In the genomic region with DNA sequence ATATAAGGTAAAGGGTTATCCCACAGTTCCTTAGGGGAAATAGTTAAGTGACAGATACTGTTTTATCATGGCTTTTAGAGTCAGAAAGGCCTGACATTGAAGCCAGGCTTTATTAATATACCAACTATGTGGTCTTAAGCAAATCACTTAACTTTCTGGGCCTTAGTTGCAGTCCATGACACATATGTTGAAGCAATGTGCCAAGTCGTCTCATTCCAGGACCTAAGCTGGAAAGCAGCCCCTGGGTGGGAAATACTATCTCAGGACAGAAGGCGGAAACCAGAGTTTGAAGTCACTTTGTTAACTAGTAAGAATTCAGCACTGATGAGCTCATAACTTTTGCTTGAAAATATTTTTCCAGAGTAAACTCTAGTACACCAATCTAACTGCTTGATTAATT, we compare ENCODE assay signal across 27 cellular contexts.
DNase-seq lines count a peak whose midpoint lies in the region; ATAC-seq, FAIRE-seq and TF ChIP-seq lines count a peak whose summit lies in the region.
"Had no signal": no experiment of that assay in that cellular context is flagged by ENCODE, and none has a peak within 500 bp of the region (broad histone marks: within the 10 kb centered on the region; RNA-seq: fewer than 3 reads in every experiment).

No MANE protein-coding gene starts in this region.

- peak in 3 of 4 donors; percentile 41 to 61 (median 61) for ATAC-seq in psoas muscle
- no peak for ATAC-seq in naive thymus-derived CD8-positive, alpha-beta T cell
- ATAC-seq: K562, left lobe of liver had no signal

- H3K36me3 ChIP-seq in astrocyte (ENCODE audit: insufficient read depth, low read length), result no peaks in the 10 kb centered on the region
- H3K36me3 ChIP-seq in psoas muscle (ENCODE audit: insufficient read depth in 1 of 2, low read depth in 1 of 2), result no peaks in the 10 kb centered on the region
- no peaks in the 10 kb centered on the region for H3K36me3 ChIP-seq in Karpas-422 (ENCODE audit: insufficient read depth, low read length)
- H3K36me3 ChIP-seq: SJSA1 had no signal

- POLR2A ChIA-PET in naive thymus-derived CD8-positive, alpha-beta T cell (lab: Charles Lee), result no interaction called here

- H3K4me1 Mint-ChIP-seq in astrocyte (ENCODE audit: low read depth, unreplicated experiment), result peaks cover 2% of the 10 kb centered on the region
- H3K4me1 Mint-ChIP-seq in naive thymus-derived CD8-positive, alpha-beta T cell, result peaks cover 13 to 23% (median 22%) of the 10 kb centered on the region in 4 donors

- H3K27ac Mint-ChIP-seq in astrocyte (ENCODE audit: unreplicated experiment), result no peak overlapping the region
- no peak overlapping the region for H3K27ac Mint-ChIP-seq in naive thymus-derived CD8-positive, alpha-beta T cell

- no peak for FAIRE-seq in astrocyte (lab: Jason Lieb, UNC)
- FAIRE-seq: H1, K562 had no signal

- H3K9me3 Mint-ChIP-seq in astrocyte (ENCODE audit: unreplicated experiment), result peaks cover 2% of the 10 kb centered on the region
- peaks cover 0 to 3% (median 0%) of the 10 kb centered on the region in 9 donors for H3K9me3 Mint-ChIP-seq in naive thymus-derived CD8-positive, alpha-beta T cell
- H3K9me3 Mint-ChIP-seq: central memory CD8-positive, alpha-beta T cell had no signal

- no peaks in the 10 kb centered on the region for H3K9me2 ChIP-seq in Karpas-422 (replicated peaks; ENCODE audit: insufficient read depth, low read length)

- H4K20me1 ChIP-seq in astrocyte (ENCODE audit: insufficient read depth, low read length) (peaks cover 74% of the 10 kb centered on the region), Karpas-422 (ENCODE audit: insufficient read depth, low read depth, low read length) (no peaks in the 10 kb centered on the region)

- no peak overlapping the region for H3K27ac ChIP-seq in astrocyte (ENCODE audit: low read depth, low read length)
- no peak overlapping the region for H3K27ac ChIP-seq in psoas muscle
- H3K27ac ChIP-seq in Karpas-422 (ENCODE audit: low read length), result no peak overlapping the region
- H3K27ac ChIP-seq: C4-2B, SJSA1, testis, vagina had no signal

- H2AFZ ChIP-seq in astrocyte (ENCODE audit: low read depth, low read length), result no peak overlapping the region
- H2AFZ ChIP-seq in Karpas-422 (ENCODE audit: low read length), result no peak overlapping the region

- H3K4me2 ChIP-seq in astrocyte (ENCODE audit: low read length) (no peak overlapping the region), Karpas-422 (ENCODE audit: low read depth, low read length, poor library complexity, severe bottlenecking) (no peak overlapping the region)

- TF ChIP-seq CTCF in astrocyte (IDR thresholded peaks at IDR 0.05; ENCODE audit: insufficient read depth, low read depth, low read length) (no peak), fibroblast of pulmonary artery (IDR thresholded peaks at IDR 0.05; ENCODE audit: low read length, missing control alignments) (no peak), psoas muscle (IDR thresholded peaks at IDR 0.05) (no peak), GM10266 (IDR thresholded peaks at IDR 0.05; ENCODE audit: control insufficient read depth, insufficient read depth, low read depth, missing control alignments) (no peak)

- H3K27me3 Mint-ChIP-seq in astrocyte (ENCODE audit: low read depth, unreplicated experiment), result no peaks in the 10 kb centered on the region
- no peaks in the 10 kb centered on the region for H3K27me3 Mint-ChIP-seq in naive thymus-derived CD8-positive, alpha-beta T cell
- H3K27me3 Mint-ChIP-seq: central memory CD8-positive, alpha-beta T cell had no signal

- H3K4me3 ChIP-seq in astrocyte (ENCODE audit: insufficient read depth, low read depth, low read length), result no peak overlapping the region
- H3K4me3 ChIP-seq in fibroblast of pulmonary artery (replicated peaks; ENCODE audit: low read depth, low read length), result no peak overlapping the region
- H3K4me3 ChIP-seq in psoas muscle, result no peak overlapping the region
- H3K4me3 ChIP-seq in Karpas-422 (ENCODE audit: low read length), result no peak overlapping the region
- H3K4me3 ChIP-seq: K562, SJSA1, testis, vagina had no signal

- H3K4me1 ChIP-seq in astrocyte (ENCODE audit: insufficient read depth, low read length) (no peaks in the 10 kb centered on the region), psoas muscle (peaks cover 8% of the 10 kb centered on the region), Karpas-422 (ENCODE audit: low read length) (peaks cover 17% of the 10 kb centered on the region)
- H3K4me1 ChIP-seq: testis, vagina had no signal

- intact Hi-C loops in psoas muscle (cut with DNase I), result no loop called here

- H3K79me2 ChIP-seq in astrocyte (ENCODE audit: insufficient read depth, low read length) (peaks cover 73% of the 10 kb centered on the region), Karpas-422 (ENCODE audit: low read length) (peaks cover 90% of the 10 kb centered on the region)

- peaks cover 2% of the 10 kb centered on the region for H3K36me3 Mint-ChIP-seq in astrocyte (ENCODE audit: low read depth, unreplicated experiment)
- peaks cover 0 to 30% (median 28%) of the 10 kb centered on the region in 3 donors for H3K36me3 Mint-ChIP-seq in naive thymus-derived CD8-positive, alpha-beta T cell

- no peaks in the 10 kb centered on the region for H3K27me3 ChIP-seq in astrocyte (ENCODE audit: insufficient read depth, low read length)
- no peaks in the 10 kb centered on the region for H3K27me3 ChIP-seq in psoas muscle (ENCODE audit: insufficient read depth in 3 of 3, low read length in 2 of 3)
- H3K27me3 ChIP-seq in Karpas-422 (ENCODE audit: low read length), result no peaks in the 10 kb centered on the region
- H3K27me3 ChIP-seq: SJSA1, testis, vagina had no signal

- H3K9ac ChIP-seq in astrocyte (ENCODE audit: low read length), result no peak overlapping the region
- H3K9ac ChIP-seq in Karpas-422 (ENCODE audit: low read length), result no peak overlapping the region

- DNase-seq in ELR (ENCODE audit: low read depth) (peak; percentile 13), astrocyte (ENCODE audit: low read depth) (peak; percentile 80), fibroblast of pulmonary artery (ENCODE audit: low read depth) (peak; percentile 76), psoas muscle (no peak), Karpas-422 (no peak), NCI-H82 treated with DMSO at 0.1 percent for 48 hours (lab: John Stamatoyannopoulos, UW; ENCODE audit: unreplicated experiment) (no peak), GM10266 (ENCODE audit: extremely low spot score) (no peak)
- DNase-seq in naive thymus-derived CD8-positive, alpha-beta T cell, result no peak
- DNase-seq: activated gamma-delta T cell treated with Interleukin-2 at 50 U/mL for 16 hours; Calu3; foreskin melanocyte; hippocampal formation; immature natural killer cell; mesendoderm; NCI-H146; NCI-H2171; NCI-H524 treated with DMSO at 0.1 percent for 48 hours; stimulated activated CD4-positive, alpha-beta T cell treated with anti-CD3 and anti-CD28 coated beads, Interleukin-4, amount 100 ng/mL, for 24 hours; stimulated activated naive CD4-positive, alpha-beta T cell; testis had no signal

- no peak overlapping the region for H3K4me3 Mint-ChIP-seq in astrocyte (ENCODE audit: unreplicated experiment)
- no peak overlapping the region for H3K4me3 Mint-ChIP-seq in naive thymus-derived CD8-positive, alpha-beta T cell
- H3K4me3 Mint-ChIP-seq: central memory CD8-positive, alpha-beta T cell; immature natural killer cell had no signal

- 59 to 79% (median 67%) methylated on average over 2 of the region's 2 CpGs for WGBS in psoas muscle, 3 donors

- H3K9me3 ChIP-seq in astrocyte (ENCODE audit: insufficient read depth, low read depth, low read length) (no peaks in the 10 kb centered on the region), psoas muscle (no peaks in the 10 kb centered on the region), Karpas-422 (ENCODE audit: low read length) (no peaks in the 10 kb centered on the region)
- H3K9me3 ChIP-seq: SJSA1, testis, vagina had no signal

Comparison
In these comparisons a context has a peak if more than half of its experiments do, and no peak if none do; other contexts are left out.
1. DNase-seq: peak in ELR (single experiment), astrocyte (single experiment) and fibroblast of pulmonary artery (single experiment); none in psoas muscle (0 of 2), Karpas-422 (single experiment), NCI-H82 treated with DMSO at 0.1 percent for 48 hours (single experiment), GM10266 (single experiment) and naive thymus-derived CD8-positive, alpha-beta T cell (0 of 10).
2. ATAC-seq: peak in psoas muscle (3 of 4); none in naive thymus-derived CD8-positive, alpha-beta T cell (0 of 2).